1 cellular context compared by ENCODE assay signal in the genomic region with DNA sequence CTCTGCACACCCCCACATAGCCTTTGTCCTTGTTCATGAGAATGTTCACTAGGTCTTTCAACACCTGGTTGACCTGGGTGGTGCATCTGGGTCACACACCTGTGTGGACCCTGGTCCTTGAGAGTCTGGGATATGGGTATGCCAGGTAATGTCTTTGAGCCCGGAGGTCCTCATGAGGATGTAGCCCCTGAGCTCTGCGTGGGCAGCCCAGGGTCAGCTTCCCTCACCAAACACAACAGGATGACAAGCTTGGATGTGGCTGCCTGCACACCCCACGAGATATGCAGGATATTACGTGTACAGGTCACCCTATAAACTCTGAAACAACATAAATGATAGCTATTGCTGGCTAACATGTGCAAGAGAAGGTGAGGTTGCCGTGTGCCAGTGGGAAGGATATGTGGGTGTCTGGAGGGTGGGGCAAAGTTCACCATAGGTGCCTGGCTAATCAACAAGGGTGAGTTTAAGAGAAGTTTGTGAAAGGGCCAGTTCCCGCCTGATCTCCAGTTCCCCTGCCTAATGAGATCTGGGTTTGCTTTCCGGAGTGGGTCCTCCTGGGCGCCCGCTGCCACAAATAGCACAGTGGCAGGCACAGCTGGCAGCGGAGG.
TF ChIP-seq lines count a peak whose summit lies in the region.

No MANE protein-coding gene starts in this region.

TF ChIP-seq in HEK293T, 16 proteins besides CTCF, POLR2A, EP300 and RAD21:
- TF ChIP-seq, protein P1, sequence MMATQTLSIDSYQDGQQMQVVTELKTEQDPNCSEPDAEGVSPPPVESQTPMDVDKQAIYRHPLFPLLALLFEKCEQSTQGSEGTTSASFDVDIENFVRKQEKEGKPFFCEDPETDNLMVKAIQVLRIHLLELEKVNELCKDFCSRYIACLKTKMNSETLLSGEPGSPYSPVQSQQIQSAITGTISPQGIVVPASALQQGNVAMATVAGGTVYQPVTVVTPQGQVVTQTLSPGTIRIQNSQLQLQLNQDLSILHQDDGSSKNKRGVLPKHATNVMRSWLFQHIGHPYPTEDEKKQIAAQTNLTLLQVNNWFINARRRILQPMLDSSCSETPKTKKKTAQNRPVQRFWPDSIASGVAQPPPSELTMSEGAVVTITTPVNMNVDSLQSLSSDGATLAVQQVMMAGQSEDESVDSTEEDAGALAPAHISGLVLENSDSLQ (IDR thresholded peaks at IDR 0.05) = no peak
- TF ChIP-seq FOXA1 (IDR thresholded peaks at IDR 0.05) = no peak
- TF ChIP-seq FOXM1 (IDR thresholded peaks at IDR 0.05; ENCODE audit: borderline replicate concordance) = no peak
- TF ChIP-seq LEF1 (IDR thresholded peaks at IDR 0.05; ENCODE audit: borderline replicate concordance) = no peak
